In genomic region chr2:156331572-156332451, GRCh38 we compare ENCODE assay signal across 8 cellular contexts. TPM values are rescaled to one million over a fixed set of nuclear protein-coding genes. Genes with fewer than 3 reads are reported as not detected.
A peak's percentile ranks its signal among the peaks of the same experiment; 100 is the strongest.
DNase-seq lines count a peak whose midpoint lies in the region; ATAC-seq, FAIRE-seq and TF ChIP-seq lines count a peak whose summit lies in the region.

No MANE protein-coding gene starts in this region.

- POLR2A ChIA-PET in GM10248 (lab: Yijun Ruan, JAX): interaction anchor here (1.5 to 1.8 kb wide), 2 partner anchors 9 to 11 kb away, joined by 4 to 5 read pairs; no protein-coding TSS in a partner anchor

- no peak for TF ChIP-seq CTCF in GM10248 (IDR thresholded peaks at IDR 0.05; ENCODE audit: control extremely low read depth, extremely low read depth, low read depth, missing control alignments)

- DNase-seq in COLO829 (ENCODE audit: low spot score) (peak; percentile 35), H54 (ENCODE audit: insufficient read length, low spot score) (peak; percentile 42), NCI-H774 (lab: John Stamatoyannopoulos, UW) (peak; percentile 28), Right ventricle myocardium inferior (ENCODE audit: missing footprints) (peak; percentile 88), occipital lobe (lab: John Stamatoyannopoulos, UW) (peak; percentile 32), GM10248 (ENCODE audit: extremely low spot score) (no peak), AML-193 (lab: John Stamatoyannopoulos, UW) (no peak)
- peak; percentile 42 for DNase-seq in activated naive CD8-positive, alpha-beta T cell treated with anti-CD3 and anti-CD28 coated beads for 36 hours

- no peak for ATAC-seq in Right ventricle myocardium inferior

- CTCF ChIA-PET in GM10248 (lab: Yijun Ruan, JAX): interaction anchor here (1.3 to 2.6 kb wide), 2 partner anchors 107 to 258 kb away, joined by 4 to 12 read pairs; no protein-coding TSS in a partner anchor

- peak overlapping the region; percentile 98 for H3K27ac Mint-ChIP-seq in activated naive CD8-positive, alpha-beta T cell treated with anti-CD3 and anti-CD28 coated beads for 36 hours

- peaks cover 28% of the 10 kb centered on the region for H3K27me3 Mint-ChIP-seq in activated naive CD8-positive, alpha-beta T cell treated with anti-CD3 and anti-CD28 coated beads for 36 hours

- no peaks in the 10 kb centered on the region for H3K9me3 Mint-ChIP-seq in activated naive CD8-positive, alpha-beta T cell treated with anti-CD3 and anti-CD28 coated beads for 36 hours

- peaks cover 60% of the 10 kb centered on the region for H3K4me1 Mint-ChIP-seq in activated naive CD8-positive, alpha-beta T cell treated with anti-CD3 and anti-CD28 coated beads for 36 hours

- no peak for TF ChIP-seq POLR2A in H54 (IDR thresholded peaks at IDR 0.05; ENCODE audit: low read depth, low read length)

- intact Hi-C loops in Right ventricle myocardium inferior (cut with DNase I): loop anchor here (5.0 kb wide), 1 partner anchor 255 kb away; no protein-coding TSS in a partner anchor

- no peak for FAIRE-seq in H54 (lab: Jason Lieb, UNC)

- H3K4me3 Mint-ChIP-seq in activated naive CD8-positive, alpha-beta T cell treated with anti-CD3 and anti-CD28 coated beads for 36 hours: peak overlapping the region; percentile 94

- H3K36me3 Mint-ChIP-seq in activated naive CD8-positive, alpha-beta T cell treated with anti-CD3 and anti-CD28 coated beads for 36 hours: peaks cover 54% of the 10 kb centered on the region

RNA-seq across cellular contexts. Expression of gene NR4A2, which starts 0.7 kb away (rescaled TPM):
- total RNA-seq in activated naive CD8-positive, alpha-beta T cell treated with anti-CD3 and anti-CD28 coated beads for 36 hours: 10 to 100 TPM; 47.7 to 49.9 TPM
- total RNA-seq in Right ventricle myocardium inferior: 1.6 TPM
- total RNA-seq in occipital lobe: 7.8 TPM

Comparison
In these comparisons a context has a peak if more than half of its experiments do, and no peak if none do; other contexts are left out.
1. DNase-seq: peak in COLO829 (single experiment), H54 (single experiment), NCI-H774 (single experiment), activated naive CD8-positive, alpha-beta T cell treated with anti-CD3 and anti-CD28 coated beads for 36 hours (single experiment), Right ventricle myocardium inferior (single experiment) and occipital lobe (single experiment); none in GM10248 (single experiment) and AML-193 (0 of 2).